Comparison of ENCODE assay signal across 1 cellular context in genomic region chr10:29439005-29439404, GRCh38.
A peak's percentile ranks its signal among the peaks of the same experiment; 100 is the strongest.
TF ChIP-seq lines count a peak whose summit lies in the region.

No MANE protein-coding gene starts in this region.

TF ChIP-seq in HCT116, 20 proteins besides CTCF, POLR2A, EP300 and RAD21 (continued from another document):
- TF ChIP-seq MAX (IDR thresholded peaks at IDR 0.05): peak; percentile 73
- TF ChIP-seq CBX3 (IDR thresholded peaks at IDR 0.05; ENCODE audit: low read depth): peak; percentile 99
- peak; percentile 90 for TF ChIP-seq JUND (IDR thresholded peaks at IDR 0.05)
